Comparison of ENCODE assay signal across 8 cellular contexts in genomic region chr16:2474877-2475412, GRCh38. TPM values are rescaled to one million over a fixed set of nuclear protein-coding genes. Genes with fewer than 3 reads are reported as not detected.
A peak's percentile ranks its signal among the peaks of the same experiment; 100 is the strongest.
DNase-seq lines count a peak whose midpoint lies in the region; ATAC-seq and TF ChIP-seq lines count a peak whose summit lies in the region.

TBC1D24 (plus strand) TSS chr16:2475127; CDS start chr16:2496149, 21,022 bp downstream.

- H3K4me1 ChIP-seq in OCI-LY3 (ENCODE audit: low read length), result peaks cover 16% of the 10 kb centered on the region
- peaks cover 35% of the 10 kb centered on the region for H3K4me1 ChIP-seq in mononuclear cell (ENCODE audit: insufficient read depth, low read length)

- peak within 1 kb of the TSS; percentile 58 for H2AFZ ChIP-seq in OCI-LY3 (ENCODE audit: low read depth, low read length)

- H3K4me2 ChIP-seq in OCI-LY3 (ENCODE audit: low read length), result peak within 1 kb of the TSS; percentile 93

- ATAC-seq in GM19023 (IDR thresholded peaks at IDR 0.05; ENCODE audit: unreplicated experiment) (peak; percentile 65), HG03521 (IDR thresholded peaks at IDR 0.05; ENCODE audit: unreplicated experiment) (peak; percentile 42)

- H3K27ac ChIP-seq in OCI-LY3 (ENCODE audit: low read length) (peak within 1 kb of the TSS; percentile 63), epithelial cell of prostate (peak within 1 kb of the TSS; percentile 45)

- H3K27me3 ChIP-seq in OCI-LY3 (ENCODE audit: low read depth, low read length), result peaks cover 11% of the 10 kb centered on the region
- peaks cover 28% of the 10 kb centered on the region for H3K27me3 ChIP-seq in mononuclear cell (ENCODE audit: insufficient read depth, low read length)

- H3K9me3 ChIP-seq in OCI-LY3 (ENCODE audit: insufficient read depth, low read length), result no peaks in the 10 kb centered on the region
- H3K9me3 ChIP-seq in mononuclear cell (ENCODE audit: low read depth, low read length), result no peaks in the 10 kb centered on the region

- H3K36me3 ChIP-seq in OCI-LY3 (replicated peaks; ENCODE audit: low read depth, low read length), result no peaks in the 10 kb centered on the region

- peak; percentile 100 for DNase-seq in AG20443 (ENCODE audit: low spot score)
- peak; percentile 88 for DNase-seq in activated T-cell treated with anti-CD3 and anti-CD28 coated beads for 48 hours (ENCODE audit: low read depth)
- no peak for DNase-seq in epithelial cell of prostate (ENCODE audit: low read depth, low spot score)
- DNase-seq in stimulated activated CD8-positive, alpha-beta memory T cell treated with anti-CD3 and anti-CD28 coated beads, Interleukin-15, amount 100 ng/mL, for 48 hours (ENCODE audit: low read depth in 2 of 2), result peak; percentile 86

- peaks cover 11% of the 10 kb centered on the region; the same call in 1 of the 2 replicates for H3K79me2 ChIP-seq in OCI-LY3 (ENCODE audit: low read length)

- TF ChIP-seq CTCF in OCI-LY3 (IDR thresholded peaks at IDR 0.05; ENCODE audit: low read depth, low read length), result no peak

- peak within 1 kb of the TSS; percentile 98 for H3K4me3 ChIP-seq in OCI-LY3 (ENCODE audit: low read length)
- peak within 1 kb of the TSS; percentile 50 for H3K4me3 ChIP-seq in mononuclear cell (ENCODE audit: low read length)

- H3K9ac ChIP-seq in OCI-LY3 (ENCODE audit: low read length), result peak within 1 kb of the TSS; percentile 98

- peaks cover 7% of the 10 kb centered on the region; the same call in 1 of the 2 replicates for H4K20me1 ChIP-seq in OCI-LY3 (ENCODE audit: insufficient read depth, low read length)

RNA-seq across cellular contexts. Expression of gene TBC1D24, which starts in this region (rescaled TPM):
- 2.1 TPM for total RNA-seq in mononuclear cell
